In genomic region chr12:25692115-25693035, GRCh38 we compare ENCODE assay signal across 12 cellular contexts.
DNase-seq lines count a peak whose midpoint lies in the region; ATAC-seq and TF ChIP-seq lines count a peak whose summit lies in the region.
"Had no signal": no experiment of that assay in that cellular context is flagged by ENCODE, and none has a peak within 500 bp of the region (broad histone marks: within the 10 kb centered on the region; RNA-seq: fewer than 3 reads in every experiment).

No MANE protein-coding gene starts in this region.

- no peaks in the 10 kb centered on the region for H3K27me3 Mint-ChIP-seq in Caco-2 (ENCODE audit: insufficient read depth, unreplicated experiment)
- H3K27me3 Mint-ChIP-seq in osteocyte (ENCODE audit: unreplicated experiment), result no peaks in the 10 kb centered on the region
- no peaks in the 10 kb centered on the region for H3K27me3 Mint-ChIP-seq in T-cell

- H3K4me3 Mint-ChIP-seq in Caco-2 (ENCODE audit: unreplicated experiment), result no peak overlapping the region
- no peak overlapping the region for H3K4me3 Mint-ChIP-seq in osteocyte (ENCODE audit: unreplicated experiment)
- H3K4me3 Mint-ChIP-seq in T-cell, result no peak overlapping the region
- H3K4me3 Mint-ChIP-seq: activated naive CD8-positive, alpha-beta T cell treated with anti-CD3 and anti-CD28 coated beads, Interleukin-2, amount 10 ng/mL, durations not matched to agents 7 days and 5 days had no signal

- H3K36me3 ChIP-seq in Caco-2 (ENCODE audit: control insufficient read depth, insufficient read depth, low read length), result no peaks in the 10 kb centered on the region

- no peaks in the 10 kb centered on the region for H3K27me3 ChIP-seq in Caco-2 (replicated peaks; ENCODE audit: control insufficient read depth, insufficient read depth, low read length)

- POLR2A ChIA-PET in Caco-2 (lab: Charles Lee) (no interaction called here), T-cell (lab: Charles Lee) (no interaction called here)

- TF ChIP-seq CTCF in Caco-2 (IDR thresholded peaks at IDR 0.05; ENCODE audit: insufficient read depth in 1 of 2, low read depth in 1 of 2, low read length in 1 of 2, severe bottlenecking in 1 of 2, unreplicated experiment in 1 of 2), result no peak
- no peak for TF ChIP-seq CTCF in foreskin fibroblast (IDR thresholded peaks at IDR 0.05; ENCODE audit: low read depth, low read length)
- no peak for TF ChIP-seq CTCF in osteocyte (IDR thresholded peaks at IDR 0.05)

- intact Hi-C loops in Caco-2 (cut with micrococcal nuclease; ENCODE audit: unreplicated experiment), result no loop called here

- DNase-seq in Caco-2 (peak in 1 of 2 experiments; percentile 29), foreskin fibroblast (peak; percentile 41 to 82), osteocyte (ENCODE audit: extremely low spot score, unreplicated experiment) (no peak), AML-193 (lab: John Stamatoyannopoulos, UW) (no peak), T-cell (no peak)
- no peak for DNase-seq in activated CD8-positive, alpha-beta memory T cell treated with anti-CD3 and anti-CD28 coated beads, Interleukin-2, amount 50 U/mL, for 48 hours
- DNase-seq: activated naive CD8-positive, alpha-beta T cell treated with anti-CD3 and anti-CD28 coated beads, Interleukin-2, amount 10 ng/mL, durations not matched to agents 7 days and 5 days; NCI-H226 had no signal

- H3K4me1 ChIP-seq in Caco-2, result peaks cover 15% of the 10 kb centered on the region

- peak overlapping the region; percentile 32 for H3K27ac Mint-ChIP-seq in Caco-2 (ENCODE audit: unreplicated experiment)
- peak overlapping the region; percentile 81 for H3K27ac Mint-ChIP-seq in osteocyte (ENCODE audit: unreplicated experiment)
- H3K27ac Mint-ChIP-seq in T-cell, result no peak overlapping the region
- H3K27ac Mint-ChIP-seq: activated naive CD8-positive, alpha-beta T cell treated with anti-CD3 and anti-CD28 coated beads, Interleukin-2, amount 10 ng/mL, durations not matched to agents 7 days and 5 days had no signal

- H3K4me1 Mint-ChIP-seq in Caco-2 (ENCODE audit: low read depth, unreplicated experiment) (peaks cover 14% of the 10 kb centered on the region), osteocyte (ENCODE audit: unreplicated experiment) (peaks cover 39% of the 10 kb centered on the region), T-cell (no peaks in the 10 kb centered on the region)
- H3K4me1 Mint-ChIP-seq: activated naive CD8-positive, alpha-beta T cell treated with anti-CD3 and anti-CD28 coated beads, Interleukin-2, amount 10 ng/mL, durations not matched to agents 7 days and 5 days had no signal

- H3K36me3 Mint-ChIP-seq in Caco-2 (ENCODE audit: insufficient read depth, unreplicated experiment) (no peaks in the 10 kb centered on the region), osteocyte (ENCODE audit: unreplicated experiment) (no peaks in the 10 kb centered on the region), T-cell (no peaks in the 10 kb centered on the region)
- H3K36me3 Mint-ChIP-seq: activated naive CD8-positive, alpha-beta T cell treated with anti-CD3 and anti-CD28 coated beads, Interleukin-2, amount 10 ng/mL, durations not matched to agents 7 days and 5 days had no signal

- BruUV-seq in Caco-2 (replicated peaks; lab: Mats Ljungman, UMichigan), result no TSS peak

- H3K9me3 ChIP-seq in Caco-2, result no peaks in the 10 kb centered on the region; the same call in 1 of the 2 replicates

- H3K4me3 ChIP-seq in Caco-2 (ENCODE audit: low read depth, low read length) (no peak overlapping the region), foreskin fibroblast (ENCODE audit: low read depth in 1 of 2, low read length in 2 of 2) (no peak overlapping the region)
- H3K4me3 ChIP-seq: skin epidermis had no signal

- peak; percentile 37 for ATAC-seq in SK-N-SH treated with all-trans-retinoic acid at 6 μM for 48 hours
- ATAC-seq in T-cell (replicated peaks in 1 of 4), result no peak
- ATAC-seq in GM18867 (IDR thresholded peaks at IDR 0.05; ENCODE audit: unreplicated experiment), result no peak
- ATAC-seq: HCT116 had no signal

- CTCF ChIA-PET in Caco-2 (lab: Charles Lee) (interaction anchor here (0.5 to 0.9 kb wide), 2 partner anchors 20 to 172 kb away, joined by 3 read pairs; no protein-coding TSS in a partner anchor), T-cell (lab: Charles Lee) (no interaction called here)

- peaks cover 16% of the 10 kb centered on the region for H3K9me3 Mint-ChIP-seq in Caco-2 (ENCODE audit: unreplicated experiment)
- H3K9me3 Mint-ChIP-seq in osteocyte (ENCODE audit: unreplicated experiment), result peaks cover 6% of the 10 kb centered on the region
- peaks cover 0 to 3% (median 1%) of the 10 kb centered on the region in 3 donors for H3K9me3 Mint-ChIP-seq in T-cell

TF ChIP-seq in SK-N-SH treated with all-trans-retinoic acid at 6 μM for 48 hours, 23 proteins besides CTCF, POLR2A, EP300 and RAD21:
- TF ChIP-seq SNAI2 (CRISPR knock-in tag; IDR thresholded peaks at IDR 0.05) (no peak), TCF4 (CRISPR knock-in tag; IDR thresholded peaks at IDR 0.05; ENCODE audit: borderline replicate concordance) (0 out of 2 replicates have a peak, but pooled peaks have one; percentile 28), ARNTL (CRISPR knock-in tag; IDR thresholded peaks at IDR 0.05; ENCODE audit: borderline replicate concordance, low read depth) (no peak), RARB (CRISPR knock-in tag; IDR thresholded peaks at IDR 0.05) (no peak), ZNF565 (CRISPR knock-in tag; conservative IDR thresholded peaks at IDR 0.05; ENCODE audit: low read depth) (no peak), ISL1 (CRISPR knock-in tag; IDR thresholded peaks at IDR 0.05) (peak; percentile 43; the same call in 1 of the 2 replicates)
TF ChIP-seq in SK-N-SH treated with all-trans-retinoic acid at 6 μM for 48 hours: peak in this region for 2.

Comparison
In these comparisons a context has a peak if more than half of its experiments do, and no peak if none do; other contexts are left out.
1. DNase-seq: peak in foreskin fibroblast (2 of 2); none in osteocyte (single experiment), AML-193 (0 of 2), T-cell (0 of 34) and activated CD8-positive, alpha-beta memory T cell treated with anti-CD3 and anti-CD28 coated beads, Interleukin-2, amount 50 U/mL, for 48 hours (single experiment).
2. H3K27ac Mint-ChIP-seq: peak in Caco-2 (single experiment) and osteocyte (single experiment); none in T-cell (0 of 2).